In the genomic region with DNA sequence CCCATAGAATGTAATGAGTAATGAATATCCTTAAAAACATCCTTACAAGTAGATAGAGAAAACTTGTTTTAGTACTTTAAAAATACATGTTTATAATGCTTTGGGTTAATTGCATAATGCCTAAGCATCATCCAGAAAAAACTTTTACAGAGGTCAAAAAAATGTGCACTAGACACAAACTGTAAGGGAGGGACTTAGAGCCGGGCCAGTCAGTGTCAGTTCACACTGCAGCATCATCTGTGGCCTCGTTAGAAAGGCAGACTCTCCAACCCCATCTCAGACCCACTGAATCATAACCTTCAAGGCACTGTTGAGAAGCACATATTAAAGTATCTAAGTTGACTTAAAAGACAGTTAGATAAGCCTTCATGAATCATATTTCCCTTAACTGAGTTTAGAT, we compare ENCODE assay signal across 24 cellular contexts.
A peak's percentile ranks its signal among the peaks of the same experiment; 100 is the strongest.
DNase-seq lines count a peak whose midpoint lies in the region; ATAC-seq and TF ChIP-seq lines count a peak whose summit lies in the region.
"Had no signal": no experiment of that assay in that cellular context is flagged by ENCODE, and none has a peak within 500 bp of the region (broad histone marks: within the 10 kb centered on the region; RNA-seq: fewer than 3 reads in every experiment).

No MANE protein-coding gene starts in this region.

- H2AK5ac ChIP-seq in mesenchymal stem cell (ENCODE audit: low read length, severe bottlenecking): no peak overlapping the region

- no peaks in the 10 kb centered on the region for H3K27me3 Mint-ChIP-seq in natural killer cell treated with Interleukin-12 subunit alpha and Interleukin-12 subunit beta and Interleukin-15 and Interleukin-18, amount 100 ng/mL, for 72 hours
- no peaks in the 10 kb centered on the region for H3K27me3 Mint-ChIP-seq in CD8-positive, alpha-beta T cell (ENCODE audit: low read depth)
- H3K27me3 Mint-ChIP-seq: activated CD4-positive, alpha-beta T cell treated with anti-CD3 and anti-CD28 coated beads for 36 hours; activated naive CD8-positive, alpha-beta T cell had no signal

- no peaks in the 10 kb centered on the region for H4K20me1 ChIP-seq in PC-9 (ENCODE audit: insufficient read depth)

- POLR2A ChIA-PET in PC-9 (lab: Charles Lee; ENCODE audit: unreplicated experiment): no interaction called here
- POLR2A ChIA-PET in CD8-positive, alpha-beta T cell (lab: Charles Lee): no interaction called here

- no peaks in the 10 kb centered on the region for H3K9me2 ChIP-seq in PC-9 (ENCODE audit: insufficient read depth)

- H4K8ac ChIP-seq in mesenchymal stem cell (ENCODE audit: low read length): no peak overlapping the region

- H3K79me1 ChIP-seq in mesenchymal stem cell (replicated peaks; ENCODE audit: low read length, poor library complexity, severe bottlenecking): no peaks in the 10 kb centered on the region

- H3K27ac Mint-ChIP-seq in natural killer cell treated with Interleukin-12 subunit alpha and Interleukin-12 subunit beta and Interleukin-15 and Interleukin-18, amount 100 ng/mL, for 72 hours: no peak overlapping the region
- no peak overlapping the region for H3K27ac Mint-ChIP-seq in CD8-positive, alpha-beta T cell
- H3K27ac Mint-ChIP-seq: activated CD4-positive, alpha-beta T cell treated with anti-CD3 and anti-CD28 coated beads for 36 hours; activated naive CD8-positive, alpha-beta T cell; immature natural killer cell had no signal

- ATAC-seq in natural killer cell treated with Interleukin-12 subunit alpha and Interleukin-12 subunit beta and Interleukin-15 and Interleukin-18, amount 100 ng/mL, for 72 hours: no peak
- ATAC-seq in CD8-positive, alpha-beta T cell: no peak
- ATAC-seq: activated CD4-positive, alpha-beta T cell treated with anti-CD3 and anti-CD28 coated beads for 36 hours; sciatic nerve had no signal

- no peak overlapping the region for H3K4me3 Mint-ChIP-seq in natural killer cell treated with Interleukin-12 subunit alpha and Interleukin-12 subunit beta and Interleukin-15 and Interleukin-18, amount 100 ng/mL, for 72 hours
- no peak overlapping the region for H3K4me3 Mint-ChIP-seq in CD8-positive, alpha-beta T cell
- H3K4me3 Mint-ChIP-seq: activated CD4-positive, alpha-beta T cell treated with anti-CD3 and anti-CD28 coated beads for 36 hours; activated naive CD8-positive, alpha-beta T cell; immature natural killer cell had no signal

- H3K79me2 ChIP-seq in PC-9 (ENCODE audit: low read depth): no peaks in the 10 kb centered on the region

- H3K4me3 ChIP-seq in PC-9 (no peak overlapping the region), epithelial cell of esophagus (ENCODE audit: low read length) (no peak overlapping the region), mesenchymal stem cell (ENCODE audit: insufficient read depth in 1 of 2, low read depth in 1 of 2, low read length in 2 of 2) (no peak overlapping the region)
- no peak overlapping the region for H3K4me3 ChIP-seq in CD8-positive, alpha-beta T cell (ENCODE audit: low read depth, low read length)
- H3K4me3 ChIP-seq: cardiac muscle cell, tibial artery had no signal

- H3K9me3 ChIP-seq in PC-9 (ENCODE audit: insufficient read depth, low read depth) (peaks cover 20% of the 10 kb centered on the region), mesenchymal stem cell (ENCODE audit: control insufficient read depth, low read length) (peaks cover 39% of the 10 kb centered on the region)
- H3K9me3 ChIP-seq in CD8-positive, alpha-beta T cell (ENCODE audit: low read length): no peaks in the 10 kb centered on the region

- H3K27me3 ChIP-seq in PC-9 (ENCODE audit: insufficient read depth, low read depth) (no peaks in the 10 kb centered on the region), mesenchymal stem cell (ENCODE audit: control insufficient read depth in 1 of 2, insufficient read depth in 1 of 2, low read length in 2 of 2) (no peaks in the 10 kb centered on the region)
- no peaks in the 10 kb centered on the region for H3K27me3 ChIP-seq in CD8-positive, alpha-beta T cell (ENCODE audit: insufficient read depth, low read length)
- H3K27me3 ChIP-seq: cardiac muscle cell, tibial artery had no signal

- H3K36me3 ChIP-seq in PC-9 (ENCODE audit: low read depth): no peaks in the 10 kb centered on the region
- H3K36me3 ChIP-seq in mesenchymal stem cell (ENCODE audit: control insufficient read depth in 1 of 2, insufficient read depth in 2 of 2, low read depth in 1 of 2, low read length in 2 of 2): no peaks in the 10 kb centered on the region
- no peaks in the 10 kb centered on the region for H3K36me3 ChIP-seq in CD8-positive, alpha-beta T cell (ENCODE audit: insufficient read depth, low read length)
- H3K36me3 ChIP-seq: cardiac muscle cell, tibial artery had no signal

- H3K23ac ChIP-seq in mesenchymal stem cell (ENCODE audit: low read length in 2 of 2): no peak overlapping the region

- no peak overlapping the region for H2BK12ac ChIP-seq in mesenchymal stem cell (ENCODE audit: low read length in 2 of 2)

- H3K9ac ChIP-seq in mesenchymal stem cell (ENCODE audit: low read length): no peak overlapping the region

- peaks cover 8% of the 10 kb centered on the region for H3K9me3 Mint-ChIP-seq in natural killer cell treated with Interleukin-12 subunit alpha and Interleukin-12 subunit beta and Interleukin-15 and Interleukin-18, amount 100 ng/mL, for 72 hours
- H3K9me3 Mint-ChIP-seq in CD8-positive, alpha-beta T cell: peaks cover 13% of the 10 kb centered on the region

- H3K14ac ChIP-seq in mesenchymal stem cell (ENCODE audit: low read length in 2 of 2): no peak overlapping the region

- H3K18ac ChIP-seq in mesenchymal stem cell (ENCODE audit: low read depth in 1 of 2, low read length in 2 of 2): no peak overlapping the region

- H2BK5ac ChIP-seq in mesenchymal stem cell (ENCODE audit: low read depth, low read length, poor library complexity, severe bottlenecking): no peak overlapping the region

- H3K36me3 Mint-ChIP-seq in natural killer cell treated with Interleukin-12 subunit alpha and Interleukin-12 subunit beta and Interleukin-15 and Interleukin-18, amount 100 ng/mL, for 72 hours: peaks cover 17% of the 10 kb centered on the region
- no peaks in the 10 kb centered on the region for H3K36me3 Mint-ChIP-seq in CD8-positive, alpha-beta T cell
- H3K36me3 Mint-ChIP-seq: activated naive CD8-positive, alpha-beta T cell had no signal

- no peaks in the 10 kb centered on the region for H3K4me1 Mint-ChIP-seq in natural killer cell treated with Interleukin-12 subunit alpha and Interleukin-12 subunit beta and Interleukin-15 and Interleukin-18, amount 100 ng/mL, for 72 hours (ENCODE audit: low read depth in 2 of 2)
- no peaks in the 10 kb centered on the region for H3K4me1 Mint-ChIP-seq in CD8-positive, alpha-beta T cell (ENCODE audit: low read depth)
- H3K4me1 Mint-ChIP-seq: activated CD4-positive, alpha-beta T cell treated with anti-CD3 and anti-CD28 coated beads for 36 hours; immature natural killer cell had no signal

- no peaks in the 10 kb centered on the region for H3K4me1 ChIP-seq in PC-9 (replicated peaks; ENCODE audit: insufficient read depth)
- no peaks in the 10 kb centered on the region for H3K4me1 ChIP-seq in mesenchymal stem cell (ENCODE audit: control insufficient read depth, insufficient read depth, low read depth, low read length)
- H3K4me1 ChIP-seq in CD8-positive, alpha-beta T cell (ENCODE audit: insufficient read depth, low read length): no peaks in the 10 kb centered on the region
- H3K4me1 ChIP-seq: tibial artery had no signal

- intact Hi-C loops in PC-9 (cut with micrococcal nuclease; ENCODE audit: unreplicated experiment): no loop called here
- intact Hi-C loops in CD8-positive, alpha-beta T cell (cut with DNase I, micrococcal nuclease): no loop called here

- H3K27ac ChIP-seq in PC-9: no peak overlapping the region
- H3K27ac ChIP-seq in mesenchymal stem cell (ENCODE audit: low read length, poor library complexity, severe bottlenecking): no peak overlapping the region
- no peak overlapping the region for H3K27ac ChIP-seq in CD8-positive, alpha-beta T cell (ENCODE audit: low read depth, low read length)
- H3K27ac ChIP-seq: cardiac muscle cell, tibial artery had no signal

- H2BK120ac ChIP-seq in mesenchymal stem cell (ENCODE audit: low read depth, low read length): no peak overlapping the region

- no peak overlapping the region for H3K4ac ChIP-seq in mesenchymal stem cell (ENCODE audit: low read depth in 1 of 2, low read length in 2 of 2)

- no peak overlapping the region for H2BK15ac ChIP-seq in mesenchymal stem cell (ENCODE audit: low read depth, poor library complexity, severe bottlenecking)

- WGBS in mesenchymal stem cell: 67% methylated on average over 1 of the region's 2 CpGs

- no peaks in the 10 kb centered on the region for H3F3A ChIP-seq in PC-9 (ENCODE audit: insufficient read depth, low read depth)

- TF ChIP-seq CTCF in PC-9 (conservative IDR thresholded peaks at IDR 0.05): no peak
- TF ChIP-seq CTCF in epithelial cell of esophagus (IDR thresholded peaks at IDR 0.05; ENCODE audit: insufficient read depth, low read depth, low read length, missing control alignments): no peak
- TF ChIP-seq CTCF in CD8-positive, alpha-beta T cell (IDR thresholded peaks at IDR 0.05): no peak

- CTCF ChIA-PET in PC-9 (lab: Charles Lee): no interaction called here
- CTCF ChIA-PET in CD8-positive, alpha-beta T cell (lab: Charles Lee): no interaction called here

- peak; percentile 3 for DNase-seq in GM04503 (ENCODE audit: low read depth)
- no peak for DNase-seq in PC-9
- peak; percentile 10 for DNase-seq in epithelial cell of esophagus (ENCODE audit: low read depth)
- DNase-seq in mesenchymal stem cell: peak; percentile 69
- no peak for DNase-seq in natural killer cell treated with Interleukin-12 subunit alpha and Interleukin-12 subunit beta and Interleukin-15 and Interleukin-18, amount 100 ng/mL, for 72 hours (ENCODE audit: low spot score)
- DNase-seq in NCI-H128 (lab: John Stamatoyannopoulos, UW; ENCODE audit: unreplicated experiment): no peak
- no peak for DNase-seq in CD8-positive, alpha-beta T cell
- no peak for DNase-seq in T-helper 1 cell
- DNase-seq: activated CD4-positive, alpha-beta T cell treated with anti-CD3 and anti-CD28 coated beads for 36 hours; activated T-cell treated with anti-CD3 and anti-CD28 coated beads, Interleukin-2, amount 50 U/mL, for 1 hour; C1 segment of cervical spinal cord; DMS79; effector CD4-positive, alpha-beta T cell; immature natural killer cell; midbrain; NCI-H1436 treated with DMSO at 0.1 percent for 48 hours; nucleus accumbens; stimulated activated CD4-positive, alpha-beta T cell treated with anti-CD3 and anti-CD28 coated beads, Interleukin-4, amount 100 ng/mL, for 1 hour; stimulated activated CD8-positive, alpha-beta memory T cell treated with anti-CD3 and anti-CD28 coated beads, Interleukin-4, amount 100 ng/mL, for 48 hours; T-helper 9 cell; tibial artery had no signal

- 0 out of 2 replicates have a peak overlapping the region, but pooled peaks have one; percentile 20 for H2AFZ ChIP-seq in PC-9
- H2AFZ ChIP-seq in mesenchymal stem cell (ENCODE audit: low read depth, low read length): no peak overlapping the region

- no peak overlapping the region for H3K4me2 ChIP-seq in PC-9
- no peak overlapping the region for H3K4me2 ChIP-seq in mesenchymal stem cell (ENCODE audit: low read length, poor library complexity, severe bottlenecking)

- BruUV-seq in PC-9 (replicated peaks; lab: Mats Ljungman, UMichigan): no TSS peak

- no peak overlapping the region for H4K91ac ChIP-seq in mesenchymal stem cell (ENCODE audit: low read length)

Comparison
In these comparisons a context has a peak if more than half of its experiments do, and no peak if none do; other contexts are left out.
1. DNase-seq: peak in GM04503 (single experiment), epithelial cell of esophagus (single experiment) and mesenchymal stem cell (single experiment); none in PC-9 (0 of 2), natural killer cell treated with Interleukin-12 subunit alpha and Interleukin-12 subunit beta and Interleukin-15 and Interleukin-18, amount 100 ng/mL, for 72 hours (single experiment), NCI-H128 (single experiment), CD8-positive, alpha-beta T cell (0 of 7) and T-helper 1 cell (0 of 5).